ENCODE assay signal across 7 cellular contexts in the genomic region with DNA sequence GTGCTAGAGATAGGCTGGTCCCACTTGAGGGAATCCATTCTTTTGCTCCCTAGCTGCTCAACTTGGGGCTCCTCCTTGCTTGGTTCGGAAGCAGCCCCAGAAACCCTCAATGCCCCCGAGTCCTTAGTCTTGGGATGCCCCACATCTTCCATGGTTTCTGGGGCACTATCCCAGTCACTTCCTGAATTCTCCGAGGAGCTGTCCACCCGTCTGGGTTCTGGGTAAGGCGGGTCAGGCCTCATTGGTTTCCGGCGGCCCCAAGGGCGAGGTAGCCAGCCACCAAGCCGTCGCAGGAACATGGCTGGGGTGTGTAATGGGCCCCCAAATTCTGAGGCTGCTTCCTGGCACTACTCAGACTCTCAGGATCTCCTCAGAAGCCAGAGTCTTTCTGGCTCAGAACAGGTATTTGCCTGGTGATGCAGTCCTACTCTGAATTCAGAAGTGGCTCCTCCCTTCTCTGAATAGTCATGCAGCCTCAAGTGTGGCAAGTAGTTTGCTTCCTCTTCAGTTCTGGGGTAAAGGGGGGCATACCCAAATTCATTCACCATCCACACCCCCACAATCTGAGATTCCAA. TPM values are rescaled to one million over a fixed set of nuclear protein-coding genes. Genes with fewer than 3 reads are reported as not detected.
DNase-seq lines count a peak whose midpoint lies in the region; ATAC-seq, FAIRE-seq and TF ChIP-seq lines count a peak whose summit lies in the region.

No MANE protein-coding gene starts in this region.

- peaks cover 34% of the 10 kb centered on the region for H3K79me2 ChIP-seq in OCI-LY3 (ENCODE audit: low read length)

- H4K20me1 ChIP-seq in OCI-LY3 (ENCODE audit: insufficient read depth, low read length), result no peaks in the 10 kb centered on the region

- peaks cover 33% of the 10 kb centered on the region for H3K4me1 ChIP-seq in OCI-LY3 (ENCODE audit: low read length)
- peaks cover 38% of the 10 kb centered on the region for H3K4me1 ChIP-seq in mucosa of stomach (ENCODE audit: control insufficient read depth, insufficient read depth, low read length)

- H3K27me3 ChIP-seq in OCI-LY3 (ENCODE audit: low read depth, low read length) (no peaks in the 10 kb centered on the region), dorsolateral prefrontal cortex (no peaks in the 10 kb centered on the region), mucosa of stomach (ENCODE audit: control insufficient read depth, insufficient read depth, low read length) (no peaks in the 10 kb centered on the region)

- intact Hi-C loops in dorsolateral prefrontal cortex (cut with DNase I), result no loop called here

- peak overlapping the region; percentile 100 for H3K4me2 ChIP-seq in OCI-LY3 (ENCODE audit: low read length)

- H3K9me3 ChIP-seq in OCI-LY3 (ENCODE audit: insufficient read depth, low read length) (no peaks in the 10 kb centered on the region), mucosa of stomach (ENCODE audit: control insufficient read depth, low read length) (no peaks in the 10 kb centered on the region)

- no peak for FAIRE-seq in H54 (lab: Jason Lieb, UNC)

- no peak for ATAC-seq in HG02981 (IDR thresholded peaks at IDR 0.05; ENCODE audit: unreplicated experiment)
- no peak for ATAC-seq in HG02885 (IDR thresholded peaks at IDR 0.05; ENCODE audit: poor library complexity, unreplicated experiment)

- H3K27ac ChIP-seq in OCI-LY3 (ENCODE audit: low read length), result peak overlapping the region; percentile 71
- peak overlapping the region in 50 of 59 donors; percentile 44 to 93 (median 84) for H3K27ac ChIP-seq in dorsolateral prefrontal cortex

- no peak for TF ChIP-seq CTCF in GM12875 (IDR thresholded peaks at IDR 0.05; ENCODE audit: borderline replicate concordance, insufficient read depth, low read depth, low read length)
- TF ChIP-seq CTCF in OCI-LY3 (IDR thresholded peaks at IDR 0.05; ENCODE audit: low read depth, low read length), result no peak
- TF ChIP-seq CTCF in dorsolateral prefrontal cortex (IDR thresholded peaks at IDR 0.05 in 54 of 56, conservative IDR thresholded peaks at IDR 0.05 in 2 of 56; ENCODE audit: low read depth in 1 of 56, partially characterized antibody in 56 of 56), result no peak

- H3K36me3 ChIP-seq in OCI-LY3 (replicated peaks; ENCODE audit: low read depth, low read length) (peaks cover 17% of the 10 kb centered on the region), mucosa of stomach (ENCODE audit: control insufficient read depth, insufficient read depth, low read length) (peaks cover 5% of the 10 kb centered on the region)

- no peak for TF ChIP-seq POLR2A in H54 (IDR thresholded peaks at IDR 0.05; ENCODE audit: low read depth, low read length)

- peak overlapping the region; percentile 61 for H3K4me3 ChIP-seq in GM12875 (ENCODE audit: low read depth, low read length)
- H3K4me3 ChIP-seq in OCI-LY3 (ENCODE audit: low read length), result peak overlapping the region; percentile 100
- H3K4me3 ChIP-seq in dorsolateral prefrontal cortex, result peak overlapping the region; percentile 62 to 96 (median 80)
- H3K4me3 ChIP-seq in mucosa of stomach (ENCODE audit: low read length), result peak overlapping the region; percentile 83

- DNase-seq in dorsolateral prefrontal cortex (no peak), H54 (ENCODE audit: insufficient read length, low spot score) (no peak)

- H3K9ac ChIP-seq in OCI-LY3 (ENCODE audit: low read length) (peak overlapping the region; percentile 99), mucosa of stomach (ENCODE audit: low read length) (peak overlapping the region; percentile 83)

- no peak overlapping the region for H2AFZ ChIP-seq in OCI-LY3 (ENCODE audit: low read depth, low read length)

RNA-seq across cellular contexts. Expression of gene C6orf47, which starts 0.8 kb away (rescaled TPM):
- total RNA-seq in dorsolateral prefrontal cortex, result 10 to 100 TPM; 10.7 to 19.7 (median 13.8) TPM

RNA-seq across cellular contexts. Expression of gene APOM, which starts 4.0 kb away (rescaled TPM):
- total RNA-seq in dorsolateral prefrontal cortex, result 1 to 10 TPM in 90 of 120 experiments, under 1 TPM in 22, not detected in 8; 0.56 to 5.0 (median 1.7) TPM

RNA-seq across cellular contexts. Expression of gene GPANK1, which starts 5.1 kb away (rescaled TPM):
- 10 to 100 TPM; 10.3 to 24.2 (median 15.8) TPM for total RNA-seq in dorsolateral prefrontal cortex

RNA-seq across cellular contexts. Expression of gene CSNK2B, which starts 6.1 kb away (rescaled TPM):
- 100 to 1,000 TPM in 112 of 120 experiments, 10 to 100 TPM in 8; 85.2 to 151 (median 118) TPM for total RNA-seq in dorsolateral prefrontal cortex

RNA-seq across cellular contexts. Expression of gene BAG6, which starts 7.3 kb away (rescaled TPM):
- total RNA-seq in dorsolateral prefrontal cortex, result 100 to 1,000 TPM; 144 to 262 (median 206) TPM
